In genomic region chr21:32459972-32460371, GRCh38 we compare ENCODE assay signal across 25 cellular contexts. TPM values are rescaled to one million over a fixed set of nuclear protein-coding genes. Genes with fewer than 3 reads are reported as not detected.
DNase-seq lines count a peak whose midpoint lies in the region; ATAC-seq and TF ChIP-seq lines count a peak whose summit lies in the region.
"Had no signal": no experiment of that assay in that cellular context is flagged by ENCODE, and none has a peak within 500 bp of the region (broad histone marks: within the 10 kb centered on the region; RNA-seq: fewer than 3 reads in every experiment).

No MANE protein-coding gene starts in this region.

- no peaks in the 10 kb centered on the region for H3K9me3 ChIP-seq in HCT116 (ENCODE audit: control insufficient read depth in 1 of 2, insufficient read depth in 1 of 2, low read depth in 1 of 2, low read length in 2 of 2)
- H3K9me3 ChIP-seq: Caco-2 had no signal

- TF ChIP-seq CTCF in HCT116 (IDR thresholded peaks at IDR 0.05 in 2 of 3, conservative IDR thresholded peaks at IDR 0.05 in 1 of 3; ENCODE audit: borderline replicate concordance in 1 of 3, insufficient read depth in 1 of 3, low read depth in 2 of 3, low read length in 2 of 3): no peak

- H3K27ac ChIP-seq in HCT116 (ENCODE audit: low read depth, low read length): 0 out of 2 replicates have a peak overlapping the region, but pooled peaks have one; percentile 33
- H3K27ac ChIP-seq: BLaER1 treated with 17β-estradiol and CSF1 and Interleukin-3, amounts not matched to agents 10 nM and 100 nM; KMS-11; SK-N-MC had no signal

- H3K27me3 ChIP-seq in HCT116 (ENCODE audit: insufficient read depth, low read length): no peaks in the 10 kb centered on the region
- H3K27me3 ChIP-seq: BLaER1 treated with 17β-estradiol and CSF1 and Interleukin-3, amounts not matched to agents 10 nM and 100 nM had no signal

- H4K20me1 ChIP-seq in HCT116 (ENCODE audit: insufficient read depth): no peaks in the 10 kb centered on the region
- H4K20me1 ChIP-seq: BLaER1 treated with 17β-estradiol and CSF1 and Interleukin-3, amounts not matched to agents 10 nM and 100 nM had no signal

- RAD21 ChIA-PET in HCT116 (lab: Charles Lee; ENCODE audit: low non-redundant PET in 1 of 2, low total read pairs in 2 of 2, uncharacterized antibody in 2 of 2, unreplicated experiment in 2 of 2): no interaction called here

- no peak overlapping the region for H2AFZ ChIP-seq in HCT116 (ENCODE audit: low read depth, low read length, poor library complexity, severe bottlenecking)

- no TSS peak for BruUV-seq in HCT116 (replicated peaks; lab: Mats Ljungman, UMichigan)

- no peaks in the 10 kb centered on the region for H3K9me2 ChIP-seq in HCT116 (ENCODE audit: insufficient read depth)

- peaks cover 54% of the 10 kb centered on the region for H3K79me2 ChIP-seq in HCT116 (ENCODE audit: insufficient read depth, low read length)

- intact Hi-C loops in HCT116 (cut with micrococcal nuclease) (no loop called here), head of caudate nucleus (cut with DNase I) (loop anchor here (10.0 kb wide), 1 partner anchor 45 kb away; the partner anchor contains the start of gene EVA1C)
- intact Hi-C loops in activated T-helper 2 cell treated with anti-CD3 and anti-CD28 coated beads, Interferon-gamma antibody, Interleukin-2, Interleukin-4, amounts not matched to agents 10 μg/mL and 5 μg/mL and 100 μg/mL, durations not matched to agents 14 hours and 24 hours and 36 hours (cut with micrococcal nuclease): no loop called here

- TF ChIP-seq POLR2A in HCT116 (IDR thresholded peaks at IDR 0.05; ENCODE audit: borderline replicate concordance, extremely low read depth, insufficient read depth, insufficient read length): no peak

- no peaks in the 10 kb centered on the region for H3K4me1 Mint-ChIP-seq in activated T-helper 2 cell treated with anti-CD3 and anti-CD28 coated beads, Interferon-gamma antibody, Interleukin-2, Interleukin-4, amounts not matched to agents 10 μg/mL and 5 μg/mL and 100 μg/mL, durations not matched to agents 14 hours and 24 hours and 36 hours (ENCODE audit: low read depth)

- no peaks in the 10 kb centered on the region for H3K27me3 Mint-ChIP-seq in activated T-helper 2 cell treated with anti-CD3 and anti-CD28 coated beads, Interferon-gamma antibody, Interleukin-2, Interleukin-4, amounts not matched to agents 10 μg/mL and 5 μg/mL and 100 μg/mL, durations not matched to agents 14 hours and 24 hours and 36 hours (ENCODE audit: low read depth)
- H3K27me3 Mint-ChIP-seq: CD4-positive, alpha-beta memory T cell had no signal

- H3K9me3 Mint-ChIP-seq in activated T-helper 2 cell treated with anti-CD3 and anti-CD28 coated beads, Interferon-gamma antibody, Interleukin-2, Interleukin-4, amounts not matched to agents 10 μg/mL and 5 μg/mL and 100 μg/mL, durations not matched to agents 14 hours and 24 hours and 36 hours: no peaks in the 10 kb centered on the region
- H3K9me3 Mint-ChIP-seq: CD4-positive, alpha-beta memory T cell had no signal

- ATAC-seq in HCT116: no peak
- no peak for ATAC-seq in GM18861 (IDR thresholded peaks at IDR 0.05; ENCODE audit: unreplicated experiment)

- H3K36me3 ChIP-seq in HCT116 (ENCODE audit: control insufficient read depth in 1 of 2, insufficient read depth in 2 of 2, low read length in 2 of 2): peaks cover 0 to 42% of the 10 kb centered on the region in 2 experiments; a peak in 3 of 4 replicates
- H3K36me3 ChIP-seq: BLaER1 treated with 17β-estradiol and CSF1 and Interleukin-3, amounts not matched to agents 10 nM and 100 nM had no signal

- CTCF ChIA-PET in HCT116 (lab: Charles Lee): no interaction called here

- peak overlapping the region; percentile 11 for H3K27ac Mint-ChIP-seq in activated T-helper 2 cell treated with anti-CD3 and anti-CD28 coated beads, Interferon-gamma antibody, Interleukin-2, Interleukin-4, amounts not matched to agents 10 μg/mL and 5 μg/mL and 100 μg/mL, durations not matched to agents 14 hours and 24 hours and 36 hours

- DNase-seq in HCT116 (ENCODE audit: low read depth, low spot score): no peak
- no peak for DNase-seq in activated T-helper 2 cell treated with anti-CD3 and anti-CD28 coated beads, Interferon-gamma antibody, Interleukin-2, Interleukin-4, amounts not matched to agents 10 μg/mL and 5 μg/mL and 100 μg/mL, durations not matched to agents 14 hours and 24 hours and 36 hours (ENCODE audit: low spot score)
- peak in 32 of 42 donors; percentile 7 to 76 (median 36) for DNase-seq in head of caudate nucleus
- DNase-seq in T-helper 9 cell: no peak
- no peak for DNase-seq in GM19240 (ENCODE audit: insufficient read length, low spot score)
- DNase-seq in stimulated activated CD8-positive, alpha-beta memory T cell treated with anti-CD3 and anti-CD28 coated beads, Interleukin-4, amount 100 ng/mL, for 48 hours: no peak
- DNase-seq: ACHN; Caco-2; CD4-positive, alpha-beta memory T cell; DMS 273 treated with DMSO at 0.1 percent for 48 hours; DND-41; H7; MV-4-11; NCI-H1105 treated with DMSO at 0.1 percent for 48 hours; NCI-H2029 treated with DMSO at 0.1 percent for 48 hours; NCI-H345; NCI-H524; NCI-H774; NK-92 treated with Interleukin-12 subunit alpha and Interleukin-12 subunit beta, amount 100 ng/mL, for 24 hours; SHP77 treated with DMSO at 0.1 percent for 48 hours had no signal

- H3K9ac ChIP-seq in HCT116 (ENCODE audit: low read length): no peak overlapping the region
- H3K9ac ChIP-seq: BLaER1 treated with 17β-estradiol and CSF1 and Interleukin-3, amounts not matched to agents 10 nM and 100 nM; KMS-11 had no signal

- H3K4me3 ChIP-seq in HCT116 (replicated peaks in 1 of 2; ENCODE audit: low read depth in 1 of 2, low read length in 2 of 2): no peak overlapping the region
- H3K4me3 ChIP-seq: BLaER1 treated with 17β-estradiol and CSF1 and Interleukin-3, amounts not matched to agents 10 nM and 100 nM; SK-N-MC had no signal

- peaks cover 70 to 75% of the 10 kb centered on the region in 2 experiments for H3K4me1 ChIP-seq in HCT116 (ENCODE audit: control insufficient read depth in 1 of 2, insufficient read depth in 2 of 2, low read length in 2 of 2)
- H3K4me1 ChIP-seq: BLaER1 treated with 17β-estradiol and CSF1 and Interleukin-3, amounts not matched to agents 10 nM and 100 nM; Caco-2 had no signal

- H3K36me3 Mint-ChIP-seq in activated T-helper 2 cell treated with anti-CD3 and anti-CD28 coated beads, Interferon-gamma antibody, Interleukin-2, Interleukin-4, amounts not matched to agents 10 μg/mL and 5 μg/mL and 100 μg/mL, durations not matched to agents 14 hours and 24 hours and 36 hours (ENCODE audit: low read depth): no peaks in the 10 kb centered on the region

- POLR2A ChIA-PET in HCT116 (lab: Charles Lee): no interaction called here

- no peak for TF ChIP-seq RAD21 in HCT116 (IDR thresholded peaks at IDR 0.05; ENCODE audit: low read depth)

- H3K4me2 ChIP-seq in HCT116 (ENCODE audit: low read length): no peak overlapping the region
- H3K4me2 ChIP-seq: BLaER1 treated with 17β-estradiol and CSF1 and Interleukin-3, amounts not matched to agents 10 nM and 100 nM; KMS-11 had no signal

- H3K4me3 Mint-ChIP-seq in activated T-helper 2 cell treated with anti-CD3 and anti-CD28 coated beads, Interferon-gamma antibody, Interleukin-2, Interleukin-4, amounts not matched to agents 10 μg/mL and 5 μg/mL and 100 μg/mL, durations not matched to agents 14 hours and 24 hours and 36 hours (ENCODE audit: low read depth): no peak overlapping the region
- H3K4me3 Mint-ChIP-seq: CD4-positive, alpha-beta memory T cell had no signal

TF ChIP-seq in HCT116, 20 proteins besides CTCF, POLR2A, EP300 and RAD21 (continues in another document):
- TF ChIP-seq ELF1 (IDR thresholded peaks at IDR 0.05; ENCODE audit: borderline replicate concordance, low read depth): no peak
- TF ChIP-seq POLR2AphosphoS5 (IDR thresholded peaks at IDR 0.05; ENCODE audit: low read depth, low read length): no peak
- no peak for TF ChIP-seq CBX3 (IDR thresholded peaks at IDR 0.05; ENCODE audit: low read depth)
- no peak for TF ChIP-seq SRF (IDR thresholded peaks at IDR 0.05; ENCODE audit: low read depth)
- TF ChIP-seq EZH2phosphoT487 (IDR thresholded peaks at IDR 0.05; ENCODE audit: borderline replicate concordance): no peak
- TF ChIP-seq, protein P1, sequence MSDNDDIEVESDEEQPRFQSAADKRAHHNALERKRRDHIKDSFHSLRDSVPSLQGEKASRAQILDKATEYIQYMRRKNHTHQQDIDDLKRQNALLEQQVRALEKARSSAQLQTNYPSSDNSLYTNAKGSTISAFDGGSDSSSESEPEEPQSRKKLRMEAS (IDR thresholded peaks at IDR 0.05): no peak
- TF ChIP-seq, protein P2, sequence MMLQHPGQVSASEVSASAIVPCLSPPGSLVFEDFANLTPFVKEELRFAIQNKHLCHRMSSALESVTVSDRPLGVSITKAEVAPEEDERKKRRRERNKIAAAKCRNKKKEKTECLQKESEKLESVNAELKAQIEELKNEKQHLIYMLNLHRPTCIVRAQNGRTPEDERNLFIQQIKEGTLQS (IDR thresholded peaks at IDR 0.05): no peak
- TF ChIP-seq ZNF274 (IDR thresholded peaks at IDR 0.05; ENCODE audit: low read depth, low read length): no peak
- TF ChIP-seq SP1 (IDR thresholded peaks at IDR 0.05; ENCODE audit: low read depth): no peak
- TF ChIP-seq SIN3A (IDR thresholded peaks at IDR 0.05; ENCODE audit: low read depth): no peak

RNA-seq across cellular contexts. Expression of gene EVA1C, which starts 47.5 kb away (rescaled TPM):
- total RNA-seq in HCT116 (2021; ENCODE audit: unreplicated experiment): 29.3 TPM
- polyA plus RNA-seq in HCT116 (2012): 13.5 and 14.9 TPM in 2 replicates
- 8.1 and 8.4 TPM in 2 replicates for total RNA-seq in activated T-helper 2 cell treated with anti-CD3 and anti-CD28 coated beads, Interferon-gamma antibody, Interleukin-2, Interleukin-4, amounts not matched to agents 10 μg/mL and 5 μg/mL and 100 μg/mL, durations not matched to agents 14 hours and 24 hours and 36 hours
- total RNA-seq: Caco-2, HT1080 had no signal

Comparison
In these comparisons a context has a peak if more than half of its experiments do, and no peak if none do; other contexts are left out.
1. DNase-seq: peak in head of caudate nucleus (32 of 42); none in HCT116 (single experiment), activated T-helper 2 cell treated with anti-CD3 and anti-CD28 coated beads, Interferon-gamma antibody, Interleukin-2, Interleukin-4, amounts not matched to agents 10 μg/mL and 5 μg/mL and 100 μg/mL, durations not matched to agents 14 hours and 24 hours and 36 hours (single experiment), T-helper 9 cell (single experiment), GM19240 (single experiment) and stimulated activated CD8-positive, alpha-beta memory T cell treated with anti-CD3 and anti-CD28 coated beads, Interleukin-4, amount 100 ng/mL, for 48 hours (single experiment).